Comparison of ENCODE assay signal across 11 cellular contexts in the genomic region with DNA sequence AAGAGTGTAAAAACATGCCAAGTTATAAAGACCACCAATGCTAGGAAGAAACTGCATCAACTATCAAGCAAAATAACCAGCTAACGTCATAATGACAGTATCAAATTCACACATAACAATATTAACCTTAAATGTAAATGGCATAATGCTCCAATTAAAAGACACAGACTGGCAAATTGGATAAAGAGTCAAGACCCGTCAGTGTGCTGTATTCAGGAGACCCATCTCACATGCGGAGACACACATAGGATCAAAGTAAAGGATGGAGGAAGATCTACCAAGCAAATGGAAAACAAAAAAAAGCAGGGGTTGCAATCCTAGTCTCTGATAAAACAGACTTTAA. TPM values are rescaled to one million over a fixed set of nuclear protein-coding genes. Genes with fewer than 3 reads are reported as not detected.
"Had no signal": no experiment of that assay in that cellular context is flagged by ENCODE, and none has a peak within 500 bp of the region (broad histone marks: within the 10 kb centered on the region; RNA-seq: fewer than 3 reads in every experiment).

No MANE protein-coding gene starts in this region.

RNA-seq across cellular contexts. Expression of gene XCL2, which starts 2.7 kb away (rescaled TPM):
- total RNA-seq: suprapubic skin, temporal lobe, testis, thoracic aorta, thyroid gland, tibial nerve, ureter, urinary bladder, uterus, vagina had no signal

RNA-seq across cellular contexts. Expression of gene XCL1, which starts 29.9 kb away (rescaled TPM):
- total RNA-seq: stomach, suprapubic skin, temporal lobe, testis, ureter, urinary bladder, vagina had no signal
